ENCODE assay signal across 25 cellular contexts in genomic region chr7:96962221-96962620, GRCh38. TPM values are rescaled to one million over a fixed set of nuclear protein-coding genes. Genes with fewer than 3 reads are reported as not detected.
DNase-seq lines count a peak whose midpoint lies in the region; ATAC-seq lines count a peak whose summit lies in the region.
"Had no signal": no experiment of that assay in that cellular context is flagged by ENCODE, and none has a peak within 500 bp of the region (broad histone marks: within the 10 kb centered on the region; RNA-seq: fewer than 3 reads in every experiment).

No MANE protein-coding gene starts in this region.

- no peak overlapping the region for H3K56ac ChIP-seq in mesendoderm (ENCODE audit: low read length)

- no peak overlapping the region for H4K8ac ChIP-seq in mesendoderm (ENCODE audit: low read depth, low read length)

- no peak overlapping the region for H2BK15ac ChIP-seq in mesendoderm (replicated peaks; ENCODE audit: low read depth)

- H3K79me1 ChIP-seq in mesendoderm (ENCODE audit: low read length): no peaks in the 10 kb centered on the region

- H3K23ac ChIP-seq in mesendoderm (ENCODE audit: low read length): no peak overlapping the region

- H2BK120ac ChIP-seq in mesendoderm (ENCODE audit: low read depth, low read length): no peak overlapping the region

- no peak overlapping the region for H3K9ac ChIP-seq in mesendoderm (ENCODE audit: low read length)

- DNase-seq in Daoy (ENCODE audit: low read depth): peak; percentile 84
- peak; percentile 97 for DNase-seq in M059J (ENCODE audit: low read depth)
- peak; percentile 71 for DNase-seq in SW480 (ENCODE audit: low spot score)
- peak; percentile 92 for DNase-seq in myocyte (ENCODE audit: low read depth)
- no peak for DNase-seq in stimulated activated naive CD8-positive, alpha-beta T cell treated with anti-CD3 and anti-CD28 coated beads, Interleukin-15, amount 100 ng/mL, for 72 hours
- no peak for DNase-seq in NCI-H1694 (lab: John Stamatoyannopoulos, UW)
- no peak for DNase-seq in mesendoderm
- DNase-seq: activated naive CD4-positive, alpha-beta T cell treated with anti-CD3 and anti-CD28 coated beads for 36 hours; activated T-cell treated with anti-CD3 and anti-CD28 coated beads, Interleukin-2, amount 50 U/mL, for 4 hours; amygdala; heart left ventricle; KBM-7; naive thymus-derived CD8-positive, alpha-beta T cell; NCI-H1092 treated with DMSO at 0.1 percent for 48 hours; NCI-H2029; NCI-H446; NK-92 treated with Interleukin-12 subunit alpha and Interleukin-12 subunit beta, amount 100 ng/mL, for 24 hours; right cardiac atrium; T1000 had no signal

- no peaks in the 10 kb centered on the region for H3K4me1 ChIP-seq in mesendoderm (ENCODE audit: control insufficient read depth, low read depth, low read length)
- H3K4me1 ChIP-seq: heart left ventricle had no signal

- H3K79me2 ChIP-seq in mesendoderm (ENCODE audit: control insufficient read depth, insufficient read depth, low read length): no peaks in the 10 kb centered on the region

- H3K4me1 Mint-ChIP-seq in stimulated activated naive CD8-positive, alpha-beta T cell treated with anti-CD3 and anti-CD28 coated beads, Interleukin-15, amount 100 ng/mL, for 72 hours: no peaks in the 10 kb centered on the region
- H3K4me1 Mint-ChIP-seq: CD14-positive monocyte; central memory CD8-positive, alpha-beta T cell; naive thymus-derived CD8-positive, alpha-beta T cell had no signal

- no CpG with 5 or more reads among the region's 7 CpGs for WGBS in mesendoderm (ENCODE audit: extremely low coverage, insufficient coverage, low lambda C conversion rate)

- no peak overlapping the region for H2AK5ac ChIP-seq in mesendoderm (ENCODE audit: low read length)

- H3K27me3 ChIP-seq in mesendoderm (ENCODE audit: insufficient read depth, low read length, poor library complexity): no peaks in the 10 kb centered on the region
- H3K27me3 ChIP-seq: ovary had no signal

- no peak overlapping the region for H3K18ac ChIP-seq in mesendoderm (ENCODE audit: low read length)

- no peak overlapping the region for H3K27ac ChIP-seq in mesendoderm (ENCODE audit: low read depth, low read length)
- H3K27ac ChIP-seq: heart left ventricle, ovary had no signal

- no peaks in the 10 kb centered on the region for H3K36me3 ChIP-seq in mesendoderm (ENCODE audit: control insufficient read depth, insufficient read depth, low read length)
- H3K36me3 ChIP-seq: heart left ventricle, ovary had no signal

- H3K27ac Mint-ChIP-seq in stimulated activated naive CD8-positive, alpha-beta T cell treated with anti-CD3 and anti-CD28 coated beads, Interleukin-15, amount 100 ng/mL, for 72 hours: no peak overlapping the region
- H3K27ac Mint-ChIP-seq: activated naive CD4-positive, alpha-beta T cell treated with anti-CD3 and anti-CD28 coated beads for 36 hours; CD14-positive monocyte; naive thymus-derived CD8-positive, alpha-beta T cell had no signal

- H3K4me3 Mint-ChIP-seq in stimulated activated naive CD8-positive, alpha-beta T cell treated with anti-CD3 and anti-CD28 coated beads, Interleukin-15, amount 100 ng/mL, for 72 hours: no peak overlapping the region
- H3K4me3 Mint-ChIP-seq: activated naive CD4-positive, alpha-beta T cell treated with anti-CD3 and anti-CD28 coated beads for 36 hours; activated T-cell treated with anti-CD3 and anti-CD28 coated beads, Interleukin-2, amount 50 U/mL, for 4 hours; CD14-positive monocyte; central memory CD8-positive, alpha-beta T cell; naive thymus-derived CD8-positive, alpha-beta T cell had no signal

- H4K5ac ChIP-seq in mesendoderm (ENCODE audit: low read length): no peak overlapping the region

- no peak overlapping the region for H3K4me2 ChIP-seq in mesendoderm (ENCODE audit: low read length)

- no peak overlapping the region for H2BK5ac ChIP-seq in mesendoderm (ENCODE audit: low read length)

- H3K9me3 Mint-ChIP-seq in stimulated activated naive CD8-positive, alpha-beta T cell treated with anti-CD3 and anti-CD28 coated beads, Interleukin-15, amount 100 ng/mL, for 72 hours: peaks cover 0 to 4% of the 10 kb centered on the region in 2 donors
- H3K9me3 Mint-ChIP-seq: activated naive CD4-positive, alpha-beta T cell treated with anti-CD3 and anti-CD28 coated beads for 36 hours; activated T-cell treated with anti-CD3 and anti-CD28 coated beads, Interleukin-2, amount 50 U/mL, for 4 hours; naive thymus-derived CD8-positive, alpha-beta T cell had no signal

- H3K4me3 ChIP-seq in mesendoderm (ENCODE audit: low read length): no peak overlapping the region
- H3K4me3 ChIP-seq: heart left ventricle, ovary had no signal

- H3K4ac ChIP-seq in mesendoderm (ENCODE audit: low read depth, low read length): no peak overlapping the region

- ATAC-seq in stimulated activated naive CD8-positive, alpha-beta T cell treated with anti-CD3 and anti-CD28 coated beads, Interleukin-15, amount 100 ng/mL, for 72 hours: no peak
- ATAC-seq in GM19035 (IDR thresholded peaks at IDR 0.05; ENCODE audit: unreplicated experiment): no peak
- ATAC-seq: activated T-cell treated with anti-CD3 and anti-CD28 coated beads, Interleukin-2, amount 50 U/mL, for 4 hours; heart left ventricle; left lobe of liver; naive thymus-derived CD8-positive, alpha-beta T cell; right cardiac atrium had no signal

- peaks cover 50% of the 10 kb centered on the region for H3K27me3 Mint-ChIP-seq in stimulated activated naive CD8-positive, alpha-beta T cell treated with anti-CD3 and anti-CD28 coated beads, Interleukin-15, amount 100 ng/mL, for 72 hours

RNA-seq across cellular contexts. Expression of gene DLX6, which starts 43.1 kb away (rescaled TPM):
- total RNA-seq in Daoy (2014; rRNA removed; shearing (Covaris generic)): 1.8 and 3.7 TPM in 2 replicates
- 0.22 and 1.6 TPM in 2 replicates for total RNA-seq in M059J (2014; rRNA removed; shearing (Covaris generic))
- 0.27 TPM in 1 of 2 replicates, not detected in the other for total RNA-seq in myocyte
- polyA plus RNA-seq in myocyte (2012): 0.08 TPM
- polyA plus RNA-seq in mesendoderm (2013, experiment 1 of 2): 0.21 TPM
- polyA plus RNA-seq in mesendoderm (2013, experiment 2 of 2): 0.14 TPM
- total RNA-seq: activated CD8-positive, alpha-beta memory T cell treated with anti-CD3 and anti-CD28 coated beads for 36 hours; activated naive CD4-positive, alpha-beta T cell treated with anti-CD3 and anti-CD28 coated beads for 36 hours; activated T-cell treated with anti-CD3 and anti-CD28 coated beads, Interleukin-2, amount 50 U/mL, for 4 hours; left lobe of liver; naive thymus-derived CD8-positive, alpha-beta T cell; right cardiac atrium had no signal
- polyA plus RNA-seq: CD14-positive monocyte; heart left ventricle; naive thymus-derived CD8-positive, alpha-beta T cell; right cardiac atrium had no signal

Comparison
In these comparisons a context has a peak if more than half of its experiments do, and no peak if none do; other contexts are left out.
1. DNase-seq: peak in Daoy (single experiment), M059J (single experiment), SW480 (single experiment) and myocyte (single experiment); none in stimulated activated naive CD8-positive, alpha-beta T cell treated with anti-CD3 and anti-CD28 coated beads, Interleukin-15, amount 100 ng/mL, for 72 hours (0 of 2), NCI-H1694 (single experiment) and mesendoderm (single experiment).